ENCODE assay signal across 26 cellular contexts in the genomic region with DNA sequence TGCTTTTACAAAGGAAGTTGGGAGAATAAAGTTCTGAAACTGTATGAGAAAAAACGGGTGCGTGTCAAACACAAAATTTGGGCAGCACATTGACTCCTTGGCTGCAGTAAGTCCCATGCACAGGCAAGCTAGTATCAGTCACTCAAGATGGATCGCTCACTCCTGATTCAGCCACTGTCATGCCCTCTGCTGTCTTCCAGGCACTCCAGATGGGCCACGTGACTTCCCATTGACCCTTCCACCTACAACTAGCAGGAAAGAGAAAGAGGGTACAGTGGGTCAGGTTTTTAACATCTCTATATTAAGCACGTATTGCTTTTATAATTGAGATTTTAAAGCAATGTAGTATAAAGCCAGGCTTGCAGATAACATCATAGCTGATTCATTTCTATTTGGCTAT. TPM values are rescaled to one million over a fixed set of nuclear protein-coding genes. Genes with fewer than 3 reads are reported as not detected.
DNase-seq lines count a peak whose midpoint lies in the region; ATAC-seq and TF ChIP-seq lines count a peak whose summit lies in the region.
"Had no signal": no experiment of that assay in that cellular context is flagged by ENCODE, and none has a peak within 500 bp of the region (broad histone marks: within the 10 kb centered on the region; RNA-seq: fewer than 3 reads in every experiment).

No MANE protein-coding gene starts in this region.

- no peak overlapping the region for H3K27ac ChIP-seq in effector memory CD4-positive, alpha-beta T cell (ENCODE audit: insufficient read depth, low read length, poor library complexity, severe bottlenecking)
- H3K27ac ChIP-seq: BLaER1, PC-9, RWPE1 had no signal

- H3K27ac Mint-ChIP-seq in WTC11 = no peak overlapping the region
- H3K27ac Mint-ChIP-seq: CD4-positive, CD25-positive, alpha-beta regulatory T cell had no signal

- H3K4me3 ChIP-seq in fibroblast of mammary gland (ENCODE audit: control insufficient read depth, low read depth, low read length) = no peak overlapping the region
- H3K4me3 ChIP-seq in effector memory CD4-positive, alpha-beta T cell (ENCODE audit: insufficient read depth, low read depth, low read length, poor library complexity, severe bottlenecking) = no peak overlapping the region
- H3K4me3 ChIP-seq: BLaER1, PC-9 had no signal

- no peak for TF ChIP-seq CTCF in WTC11 (IDR thresholded peaks at IDR 0.05)
- TF ChIP-seq CTCF in fibroblast of mammary gland (conservative IDR thresholded peaks at IDR 0.05; ENCODE audit: control insufficient read depth, insufficient read depth, low read depth, low read length) = no peak

- H3K27me3 ChIP-seq in effector memory CD4-positive, alpha-beta T cell (replicated peaks; ENCODE audit: control insufficient read depth, insufficient read depth, low read length, poor library complexity, severe bottlenecking) = no peaks in the 10 kb centered on the region
- H3K27me3 ChIP-seq: BLaER1 had no signal

- H3K4me1 ChIP-seq in effector memory CD4-positive, alpha-beta T cell (ENCODE audit: control insufficient read depth, insufficient read depth, low read length, poor library complexity, severe bottlenecking) = no peaks in the 10 kb centered on the region
- H3K4me1 ChIP-seq: BLaER1 had no signal

- H3K4me3 Mint-ChIP-seq in WTC11 = no peak overlapping the region
- H3K4me3 Mint-ChIP-seq: CD4-positive, CD25-positive, alpha-beta regulatory T cell had no signal

- peak; percentile 41 for DNase-seq in ELR (ENCODE audit: low read depth)
- DNase-seq in HCEC 1CT = peak; percentile 13
- DNase-seq in WTC11 (ENCODE audit: low spot score) = no peak
- DNase-seq in fibroblast of mammary gland (ENCODE audit: low read depth) = peak; percentile 20
- no peak for DNase-seq in stimulated activated naive CD4-positive, alpha-beta T cell (lab: John Stamatoyannopoulos, UW)
- no peak for DNase-seq in effector memory CD4-positive, alpha-beta T cell
- DNase-seq: CD4-positive, CD25-positive, alpha-beta regulatory T cell; DMS153; DND-41; Kasumi-1; NCI-H1105 treated with DMSO at 0.1 percent for 48 hours; NCI-H146; NCI-H1930; NCI-H2107; NCI-H524; NCI-H748 treated with DMSO at 0.1 percent for 48 hours; NK-92 treated with Interleukin-12 subunit alpha and Interleukin-12 subunit beta, amount 100 ng/mL, for 24 hours; PC-9; SHP77 had no signal

- CTCF ChIA-PET in WTC11 (lab: Charles Lee) = no interaction called here

- H3K27me3 Mint-ChIP-seq in WTC11 (ENCODE audit: low read depth) = no peaks in the 10 kb centered on the region
- H3K27me3 Mint-ChIP-seq: CD4-positive, CD25-positive, alpha-beta regulatory T cell had no signal

- POLR2A ChIA-PET in WTC11 (lab: Charles Lee) = no interaction called here

- no peaks in the 10 kb centered on the region for H3K9me3 ChIP-seq in effector memory CD4-positive, alpha-beta T cell (ENCODE audit: control insufficient read depth, low read length)
- H3K9me3 ChIP-seq: BLaER1 had no signal

- H3K9me3 Mint-ChIP-seq in WTC11 = no peaks in the 10 kb centered on the region

- H3K36me3 Mint-ChIP-seq in WTC11 = no peaks in the 10 kb centered on the region
- H3K36me3 Mint-ChIP-seq: CD4-positive, CD25-positive, alpha-beta regulatory T cell had no signal

- no peaks in the 10 kb centered on the region for H3K4me1 Mint-ChIP-seq in WTC11
- H3K4me1 Mint-ChIP-seq: CD4-positive, CD25-positive, alpha-beta regulatory T cell had no signal

- peak; percentile 59; the same call in 1 of the 2 replicates for ATAC-seq in WTC11
- ATAC-seq in GM21529 (IDR thresholded peaks at IDR 0.05; ENCODE audit: unreplicated experiment) = no peak
- ATAC-seq: HepG2 had no signal

- H3K36me3 ChIP-seq in effector memory CD4-positive, alpha-beta T cell (ENCODE audit: control insufficient read depth, insufficient read depth, low read length) = no peaks in the 10 kb centered on the region
- H3K36me3 ChIP-seq: BLaER1 had no signal

TF ChIP-seq in WTC11, 78 proteins besides CTCF, POLR2A, EP300 and RAD21:
- TF ChIP-seq, protein P1, sequence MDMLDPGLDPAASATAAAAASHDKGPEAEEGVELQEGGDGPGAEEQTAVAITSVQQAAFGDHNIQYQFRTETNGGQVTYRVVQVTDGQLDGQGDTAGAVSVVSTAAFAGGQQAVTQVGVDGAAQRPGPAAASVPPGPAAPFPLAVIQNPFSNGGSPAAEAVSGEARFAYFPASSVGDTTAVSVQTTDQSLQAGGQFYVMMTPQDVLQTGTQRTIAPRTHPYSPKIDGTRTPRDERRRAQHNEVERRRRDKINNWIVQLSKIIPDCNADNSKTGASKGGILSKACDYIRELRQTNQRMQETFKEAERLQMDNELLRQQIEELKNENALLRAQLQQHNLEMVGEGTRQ (CRISPR knock-in tag; IDR thresholded peaks at IDR 0.05) = peak; percentile 76
- TF ChIP-seq JAZF1 (CRISPR knock-in tag; IDR thresholded peaks at IDR 0.05) (no peak), ESRRA (CRISPR knock-in tag; IDR thresholded peaks at IDR 0.05; ENCODE audit: borderline replicate concordance) (no peak)
- TF ChIP-seq, protein P2, sequence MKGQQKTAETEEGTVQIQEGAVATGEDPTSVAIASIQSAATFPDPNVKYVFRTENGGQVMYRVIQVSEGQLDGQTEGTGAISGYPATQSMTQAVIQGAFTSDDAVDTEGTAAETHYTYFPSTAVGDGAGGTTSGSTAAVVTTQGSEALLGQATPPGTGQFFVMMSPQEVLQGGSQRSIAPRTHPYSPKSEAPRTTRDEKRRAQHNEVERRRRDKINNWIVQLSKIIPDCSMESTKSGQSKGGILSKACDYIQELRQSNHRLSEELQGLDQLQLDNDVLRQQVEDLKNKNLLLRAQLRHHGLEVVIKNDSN (CRISPR knock-in tag; IDR thresholded peaks at IDR 0.05) = peak; percentile 55; the same call in 1 of the 2 replicates

RNA-seq across cellular contexts. Expression of a gene that starts 8.6 kb away (rescaled TPM):
- 0.42 to 0.57 TPM (median 0.50 TPM) in 3 replicates for total RNA-seq in WTC11 (2021)
- total RNA-seq: CD4-positive, CD25-positive, alpha-beta regulatory T cell; G401; H4; HepG2; SK-MEL-5 had no signal

RNA-seq across cellular contexts. Expression of a gene that starts 22.5 kb away (rescaled TPM):
- 5.9 to 8.0 TPM (median 7.4 TPM) in 3 replicates for total RNA-seq in WTC11 (2021)

RNA-seq across cellular contexts. Expression of a gene that starts 22.5 kb away (rescaled TPM):
- 22.5 to 30.3 TPM (median 26.2 TPM) in 3 replicates for total RNA-seq in WTC11 (2021)

Comparison
In these comparisons a context has a peak if more than half of its experiments do, and no peak if none do; other contexts are left out.
1. DNase-seq: peak in ELR (single experiment), HCEC 1CT (single experiment) and fibroblast of mammary gland (single experiment); none in WTC11 (single experiment), stimulated activated naive CD4-positive, alpha-beta T cell (0 of 6) and effector memory CD4-positive, alpha-beta T cell (0 of 3).